Comparison of ENCODE assay signal across 9 cellular contexts in the genomic region with DNA sequence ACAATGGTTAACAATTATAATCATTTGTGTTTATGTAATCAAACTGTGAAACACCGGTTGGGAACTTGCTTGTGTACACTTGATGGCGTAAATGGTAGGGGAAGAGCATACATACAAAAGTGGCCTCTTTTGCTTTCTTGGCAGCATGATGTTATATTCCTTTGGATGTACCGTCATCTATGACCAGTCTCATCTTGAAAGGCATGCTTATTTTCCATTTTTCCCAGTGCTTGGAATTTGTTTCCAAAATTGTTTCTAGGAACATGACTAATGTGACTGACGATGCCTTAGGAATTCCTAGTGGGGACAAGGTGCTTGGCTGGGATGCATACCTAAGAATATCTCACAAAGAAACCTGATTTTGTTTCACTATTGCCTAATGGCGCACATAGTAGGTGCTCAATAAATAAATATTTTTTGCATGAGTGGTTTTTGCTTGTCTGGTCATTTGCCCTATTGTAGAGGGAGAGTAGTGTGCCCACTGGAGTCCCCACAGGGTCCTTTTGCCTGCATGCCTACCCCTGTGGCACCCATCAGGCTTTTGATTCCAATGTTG. TPM values are rescaled to one million over a fixed set of nuclear protein-coding genes. Genes with fewer than 3 reads are reported as not detected.
DNase-seq lines count a peak whose midpoint lies in the region; ATAC-seq, FAIRE-seq and TF ChIP-seq lines count a peak whose summit lies in the region.
"Had no signal": no experiment of that assay in that cellular context is flagged by ENCODE, and none has a peak within 500 bp of the region (broad histone marks: within the 10 kb centered on the region; RNA-seq: fewer than 3 reads in every experiment).

No MANE protein-coding gene starts in this region.

- H3K9me3 ChIP-seq in spleen = no peaks in the 10 kb centered on the region

- H3K36me3 Mint-ChIP-seq in activated CD4-positive, alpha-beta memory T cell treated with anti-CD3 and anti-CD28 coated beads for 36 hours = peaks cover 62% of the 10 kb centered on the region

- no peak for DNase-seq in H54 (ENCODE audit: insufficient read length, low spot score)
- no peak for DNase-seq in activated CD4-positive, alpha-beta memory T cell treated with anti-CD3 and anti-CD28 coated beads for 36 hours
- DNase-seq in fibroblast of gingiva (ENCODE audit: low read depth) = peak; percentile 68
- DNase-seq in spleen = no peak
- no peak for DNase-seq in retina
- DNase-seq in NCI-H524 treated with DMSO at 0.1 percent for 48 hours (lab: John Stamatoyannopoulos, UW) = no peak
- DNase-seq: NCI-H69 had no signal

- H3K27me3 Mint-ChIP-seq in activated CD4-positive, alpha-beta memory T cell treated with anti-CD3 and anti-CD28 coated beads for 36 hours = no peaks in the 10 kb centered on the region

- no peak for TF ChIP-seq CTCF in spleen (IDR thresholded peaks at IDR 0.05 in 8 of 11, conservative IDR thresholded peaks at IDR 0.05 in 3 of 11)

- peaks cover 61% of the 10 kb centered on the region for H3K4me1 Mint-ChIP-seq in activated CD4-positive, alpha-beta memory T cell treated with anti-CD3 and anti-CD28 coated beads for 36 hours (ENCODE audit: low read depth)

- peaks cover 10 to 37% (median 21%) of the 10 kb centered on the region in 6 donors for H3K4me1 ChIP-seq in spleen

- H3K4me3 Mint-ChIP-seq in activated CD4-positive, alpha-beta memory T cell treated with anti-CD3 and anti-CD28 coated beads for 36 hours = peak overlapping the region; percentile 49

- TF ChIP-seq POLR2A in H54 (IDR thresholded peaks at IDR 0.05; ENCODE audit: low read depth, low read length) (no peak), spleen (IDR thresholded peaks at IDR 0.05) (no peak)

- 88 to 92% (median 90%) methylated on average over 5 of the region's 5 CpGs for WGBS in spleen, 5 donors

- no peaks in the 10 kb centered on the region for H3K27me3 ChIP-seq in spleen (replicated peaks in 1 of 7)

- H3K36me3 ChIP-seq in spleen = peaks cover 0 to 98% (median 40%) of the 10 kb centered on the region in 6 donors

- CTCF ChIA-PET in activated CD4-positive, alpha-beta memory T cell treated with anti-CD3 and anti-CD28 coated beads for 36 hours (lab: Charles Lee) = interaction anchor here (1.1 to 5.0 kb wide), 7 partner anchors 11 to 234 kb away, joined by 4 to 41 read pairs (median 9); a partner anchor contains a TSS

- no peak overlapping the region for H3K4me3 ChIP-seq in spleen

- peak overlapping the region in 7 of 8 donors; percentile 39 to 77 (median 60) for H3K27ac ChIP-seq in spleen

- no peaks in the 10 kb centered on the region for H3K9me3 Mint-ChIP-seq in activated CD4-positive, alpha-beta memory T cell treated with anti-CD3 and anti-CD28 coated beads for 36 hours

- peak; percentile 80 for FAIRE-seq in H54 (lab: Jason Lieb, UNC)
- FAIRE-seq: H1 had no signal

- POLR2A ChIA-PET in activated CD4-positive, alpha-beta memory T cell treated with anti-CD3 and anti-CD28 coated beads for 36 hours (lab: Charles Lee) = interaction anchor here (0.9 to 2.6 kb wide), 6 partner anchors 10 to 68 kb away, joined by 3 to 29 read pairs (median 8); no protein-coding TSS in a partner anchor

- ATAC-seq in HG02763 (IDR thresholded peaks at IDR 0.05; ENCODE audit: unreplicated experiment) = no peak

- peak overlapping the region; percentile 90 for H3K27ac Mint-ChIP-seq in activated CD4-positive, alpha-beta memory T cell treated with anti-CD3 and anti-CD28 coated beads for 36 hours

- intact Hi-C loops in activated CD4-positive, alpha-beta memory T cell treated with anti-CD3 and anti-CD28 coated beads for 36 hours (cut with micrococcal nuclease) = loop anchor here (1.0 kb wide), 3 partner anchors 10 to 17 kb away; no protein-coding TSS in a partner anchor
- intact Hi-C loops in spleen (cut with DNase I; ENCODE audit: low total_unique reads) = no loop called here

RNA-seq across cellular contexts. Expression of a gene that starts 45.5 kb away (rescaled TPM):
- 100 to 1,000 TPM; 154 to 157 TPM for total RNA-seq in activated CD4-positive, alpha-beta memory T cell treated with anti-CD3 and anti-CD28 coated beads for 36 hours
- 10 to 100 TPM; 42.7 to 72.4 (median 59.5) TPM for total RNA-seq in spleen
- polyA plus RNA-seq in spleen = 10 to 100 TPM; 28.1 to 53.3 (median 43.9) TPM

RNA-seq across cellular contexts. Expression of a gene that starts 54.9 kb away (rescaled TPM):
- total RNA-seq in activated CD4-positive, alpha-beta memory T cell treated with anti-CD3 and anti-CD28 coated beads for 36 hours = 10 to 100 TPM; 13.8 to 14.6 TPM
- total RNA-seq in spleen = 10 to 100 TPM in 6 of 7 donors, 1 to 10 TPM in 1; 6.3 to 17.0 (median 11.3) TPM
- polyA plus RNA-seq in spleen = 10 to 100 TPM in 1 of 3 donors, 1 to 10 TPM in 2; 7.1 to 12.6 (median 9.5) TPM
